Comparison of ENCODE assay signal across 13 cellular contexts in the genomic region with DNA sequence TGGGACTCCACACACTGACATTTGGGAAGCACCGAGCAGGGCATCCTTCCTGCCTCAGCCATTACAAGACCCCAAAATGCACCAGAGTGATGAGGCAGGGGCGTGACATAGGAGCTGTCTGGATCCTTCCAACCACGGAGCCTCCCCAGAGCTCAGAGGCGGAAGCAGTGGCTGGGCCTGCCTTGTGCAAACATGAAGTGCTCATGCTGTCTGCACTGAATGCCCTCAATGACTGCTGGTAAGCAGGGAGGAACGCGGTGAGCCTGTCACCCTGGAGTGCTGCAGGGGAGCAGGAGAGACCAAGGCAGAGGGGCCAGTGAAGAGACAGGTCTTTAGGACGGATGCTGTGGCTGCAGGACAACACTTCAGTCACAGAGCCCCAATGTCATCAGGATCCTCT.
"Had no signal": no experiment of that assay in that cellular context is flagged by ENCODE, and none has a peak within 500 bp of the region (broad histone marks: within the 10 kb centered on the region; RNA-seq: fewer than 3 reads in every experiment).

No MANE protein-coding gene starts in this region.

- H3K9me3 ChIP-seq: suprapubic skin had no signal

- DNase-seq: activated CD4-positive, alpha-beta T cell treated with anti-CD3 and anti-CD28 coated beads, Interleukin-2, amount 50 U/mL, for 4 hours; activated CD4-positive, CD25-positive, alpha-beta regulatory T cell treated with anti-CD3 and anti-CD28 coated beads, Interleukin-2, amount 50 U/mL, for 72 hours; activated naive CD4-positive, alpha-beta T cell; activated naive CD8-positive, alpha-beta T cell treated with anti-CD3 and anti-CD28 coated beads, Interleukin-2, amount 10 ng/mL, durations not matched to agents 7 days and 5 days; activated T-cell treated with anti-CD3 and anti-CD28 coated beads for 4 hours; effector memory CD4-positive, alpha-beta T cell; foreskin keratinocyte; natural killer cell; stimulated activated naive CD8-positive, alpha-beta T cell treated with anti-CD3 and anti-CD28 coated beads, Interleukin-15, Interleukin-2, amounts not matched to agents 100 U/mL and 50 U/mL, for 24 hours; T-helper 9 cell; trophoblast cell had no signal

- ATAC-seq: foreskin keratinocyte; stimulated activated naive CD8-positive, alpha-beta T cell treated with anti-CD3 and anti-CD28 coated beads, Interleukin-15, Interleukin-2, amounts not matched to agents 100 U/mL and 50 U/mL, for 24 hours had no signal

- H3K27ac ChIP-seq: foreskin keratinocyte, suprapubic skin had no signal

- H3K27me3 ChIP-seq: foreskin keratinocyte had no signal

- H3K4me1 ChIP-seq: foreskin keratinocyte, suprapubic skin had no signal

- H3K36me3 ChIP-seq: suprapubic skin had no signal

- H3K4me3 ChIP-seq: smooth muscle cell, suprapubic skin had no signal
